Comparison of ENCODE assay signal across 9 cellular contexts in genomic region chr3:53170325-53171108, GRCh38. TPM values are rescaled to one million over a fixed set of nuclear protein-coding genes. Genes with fewer than 3 reads are reported as not detected.
DNase-seq lines count a peak whose midpoint lies in the region; ATAC-seq and TF ChIP-seq lines count a peak whose summit lies in the region.
"Had no signal": no experiment of that assay in that cellular context is flagged by ENCODE, and none has a peak within 500 bp of the region (broad histone marks: within the 10 kb centered on the region; RNA-seq: fewer than 3 reads in every experiment).

No MANE protein-coding gene starts in this region.

- DNase-seq in CD1c-positive myeloid dendritic cell (ENCODE audit: extremely low spot score) (peak; percentile 85), Peyer's patch (peak; percentile 61 to 85 (median 79)), left lung (peak; percentile 77 to 87), dedifferentiated amniotic fluid mesenchymal stem cell (ENCODE audit: extremely low spot score) (no peak), 8988T (no peak)
- no peak for DNase-seq in activated CD4-positive, CD25-positive, alpha-beta regulatory T cell (lab: John Stamatoyannopoulos, UW)

- H3K9me3 ChIP-seq in Peyer's patch (no peaks in the 10 kb centered on the region), left lung (no peaks in the 10 kb centered on the region)

- H3K4me1 ChIP-seq in Peyer's patch, result peaks cover 4 to 72% (median 50%) of the 10 kb centered on the region in 4 donors
- peaks cover 18 to 92% of the 10 kb centered on the region in 2 donors for H3K4me1 ChIP-seq in left lung

- peaks cover 0 to 35% (median 0%) of the 10 kb centered on the region in 3 donors for H3K36me3 ChIP-seq in Peyer's patch
- H3K36me3 ChIP-seq in left lung, result peaks cover 0 to 37% of the 10 kb centered on the region in 2 donors

- H3K27ac ChIP-seq in Peyer's patch, result peak overlapping the region in 3 of 4 donors; percentile 36 to 74 (median 63)
- H3K27ac ChIP-seq in left lung, result peak overlapping the region in 1 of 2 donors; percentile 95
- H3K27ac ChIP-seq: parathyroid adenoma had no signal

- intact Hi-C loops in left lung (cut with DNase I), result no loop called here

- no peak for TF ChIP-seq CTCF in Peyer's patch (IDR thresholded peaks at IDR 0.05)
- TF ChIP-seq CTCF in left lung (IDR thresholded peaks at IDR 0.05), result no peak

- TF ChIP-seq POLR2A in Peyer's patch (IDR thresholded peaks at IDR 0.05), result no peak

- H3K4me3 ChIP-seq in Peyer's patch (peak overlapping the region in 1 of 4 donors; percentile 29), left lung (peak overlapping the region in 1 of 2 donors; percentile 45)

- H3K27me3 ChIP-seq in Peyer's patch (no peaks in the 10 kb centered on the region), left lung (no peaks in the 10 kb centered on the region)

- peak; percentile 55 for ATAC-seq in GM19463 (IDR thresholded peaks at IDR 0.05; ENCODE audit: unreplicated experiment)
- peak; percentile 26 for ATAC-seq in left lung
- ATAC-seq in GM21515 (IDR thresholded peaks at IDR 0.05; ENCODE audit: unreplicated experiment), result no peak

RNA-seq across cellular contexts. Expression of gene PRKCD, which starts 9.5 kb away (rescaled TPM):
- 10 to 100 TPM; 36.3 to 73.1 (median 70.6) TPM for total RNA-seq in Peyer's patch
- 10 to 100 TPM; 73.2 to 73.7 TPM for total RNA-seq in left lung

RNA-seq across cellular contexts. Expression of gene RFT1, which starts 40.3 kb away (rescaled TPM):
- total RNA-seq in Peyer's patch, result 10 to 100 TPM in 3 of 4 donors, 1 to 10 TPM in 1; 9.0 to 19.8 (median 10.8) TPM
- 10 to 100 TPM; 24.3 to 28.0 TPM for total RNA-seq in left lung

Comparison
In these comparisons a context has a peak if more than half of its experiments do, and no peak if none do; other contexts are left out.
1. DNase-seq: peak in CD1c-positive myeloid dendritic cell (single experiment), Peyer's patch (3 of 3) and left lung (2 of 2); none in dedifferentiated amniotic fluid mesenchymal stem cell (single experiment), activated CD4-positive, CD25-positive, alpha-beta regulatory T cell (0 of 4) and 8988T (single experiment).